Comparison of ENCODE assay signal across 8 cellular contexts in the genomic region with DNA sequence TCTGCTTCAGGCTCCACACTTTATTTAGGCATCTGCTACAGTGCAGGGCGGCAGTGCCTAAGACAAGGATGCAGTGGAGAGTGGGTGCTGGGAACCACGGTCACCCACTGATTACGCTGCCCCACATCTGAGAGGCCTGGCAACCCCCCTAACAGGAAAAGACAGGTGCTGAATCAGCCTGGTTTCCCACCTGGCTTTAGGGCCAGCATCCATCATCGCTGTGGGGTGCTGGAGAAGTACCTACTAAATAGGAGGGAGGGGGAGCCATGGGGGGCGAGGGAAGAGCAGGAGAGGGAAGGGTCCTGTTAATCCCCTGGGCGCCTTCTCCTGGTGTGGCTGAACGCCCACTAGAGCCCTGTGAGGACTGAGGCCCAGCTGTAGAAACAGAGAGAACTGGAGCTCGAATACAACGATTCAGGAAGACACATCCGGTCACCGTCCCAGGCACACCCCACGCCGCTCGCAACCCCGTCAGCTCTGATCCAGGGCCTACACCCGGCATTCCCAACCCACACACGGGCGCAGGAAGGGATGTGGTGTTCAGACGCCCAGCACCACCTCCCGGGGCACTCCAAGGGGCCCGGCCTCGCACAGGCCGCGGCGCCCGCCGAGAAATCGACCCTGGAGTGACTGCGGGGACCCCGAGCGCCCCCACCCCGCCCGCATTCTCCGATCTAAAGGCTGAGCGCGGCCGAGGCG. TPM values are rescaled to one million over a fixed set of nuclear protein-coding genes. Genes with fewer than 3 reads are reported as not detected.
DNase-seq lines count a peak whose midpoint lies in the region; ATAC-seq, FAIRE-seq and TF ChIP-seq lines count a peak whose summit lies in the region.

No MANE protein-coding gene starts in this region.

- POLR2A ChIA-PET in CD8-positive, alpha-beta T cell (lab: Charles Lee), result interaction anchor here (0.7 to 1.1 kb wide), 4 partner anchors 528 to 743 kb away, joined by 3 to 7 read pairs (median 4); partner anchors contain the start of genes CDKN2AIP, ING2, RWDD4 and TRAPPC11
- POLR2A ChIA-PET in K562 (lab: Yijun Ruan, JAX), result interaction anchor here (0.6 kb wide), 1 partner anchor 262 kb away, joined by 3 read pairs; no protein-coding TSS in a partner anchor

- no TSS peak for BruUV-seq in K562 (replicated peaks; lab: Mats Ljungman, UMichigan)

- peaks cover 34% of the 10 kb centered on the region for H3K79me2 ChIP-seq in K562 (ENCODE audit: control insufficient read depth, insufficient read depth, low read length)
- peaks cover 1% of the 10 kb centered on the region for H3K79me2 ChIP-seq in smooth muscle cell (ENCODE audit: low read depth)

- H3K27me3 Mint-ChIP-seq in CD8-positive, alpha-beta T cell (ENCODE audit: low read depth), result no peaks in the 10 kb centered on the region

- H2AFZ ChIP-seq in K562 (ENCODE audit: low read depth, low read length), result peak overlapping the region; percentile 71
- peak overlapping the region; percentile 68 for H2AFZ ChIP-seq in smooth muscle cell (ENCODE audit: low read depth)

- no peaks in the 10 kb centered on the region for H4K20me1 ChIP-seq in K562 (replicated peaks; ENCODE audit: control insufficient read depth, insufficient read depth, low read length)
- H4K20me1 ChIP-seq in smooth muscle cell (ENCODE audit: low read depth), result peaks cover 7% of the 10 kb centered on the region

- H3K27ac Mint-ChIP-seq in CD8-positive, alpha-beta T cell, result peak overlapping the region; percentile 91

- peak; percentile 14 for ATAC-seq in CD8-positive, alpha-beta T cell
- ATAC-seq in GM19438 (IDR thresholded peaks at IDR 0.05; ENCODE audit: low read depth, unreplicated experiment) (peak; percentile 33), HG03460 (IDR thresholded peaks at IDR 0.05; ENCODE audit: unreplicated experiment) (peak; percentile 25), K562 (peak; percentile 61)

- H3K4me1 ChIP-seq in CD8-positive, alpha-beta T cell (ENCODE audit: insufficient read depth, low read length), result peaks cover 32% of the 10 kb centered on the region
- H3K4me1 ChIP-seq in SJSA1 (replicated peaks) (peaks cover 22% of the 10 kb centered on the region), K562 (replicated peaks in 1 of 2; ENCODE audit: control insufficient read depth in 2 of 2, insufficient read depth in 2 of 2, low read length in 2 of 2) (peaks cover 14 to 20% of the 10 kb centered on the region in 2 experiments), smooth muscle cell (ENCODE audit: low read depth) (peaks cover 33% of the 10 kb centered on the region)

- peak; percentile 23 for FAIRE-seq in K562 (lab: Jason Lieb, UNC)

- no peak for TF ChIP-seq RAD21 in K562 (CRISPR knock-in tag; conservative IDR thresholded peaks at IDR 0.05 in 1 of 2, IDR thresholded peaks at IDR 0.05 in 1 of 2)

- CTCF ChIA-PET in CD8-positive, alpha-beta T cell (lab: Charles Lee), result no interaction called here
- CTCF ChIA-PET in K562 (lab: Yijun Ruan, JAX; ENCODE audit: low intra/inter-chr PET ratio), result interaction anchor here (0.6 kb wide), 1 partner anchor 367 kb away, joined by 3 read pairs; no protein-coding TSS in a partner anchor

- peak overlapping the region; percentile 88 for H3K4me3 Mint-ChIP-seq in CD8-positive, alpha-beta T cell

- H3K27me3 ChIP-seq in CD8-positive, alpha-beta T cell (ENCODE audit: insufficient read depth, low read length), result no peaks in the 10 kb centered on the region
- H3K27me3 ChIP-seq in SJSA1 (replicated peaks), result no peaks in the 10 kb centered on the region
- no peaks in the 10 kb centered on the region for H3K27me3 ChIP-seq in K562 (ENCODE audit: control insufficient read depth in 2 of 2, insufficient read depth in 2 of 2, low read length in 2 of 2)
- no peaks in the 10 kb centered on the region for H3K27me3 ChIP-seq in smooth muscle cell (ENCODE audit: low read depth)

- H3K4me1 Mint-ChIP-seq in CD8-positive, alpha-beta T cell (ENCODE audit: low read depth), result peaks cover 65% of the 10 kb centered on the region

- peaks cover 7% of the 10 kb centered on the region for H3K36me3 ChIP-seq in CD8-positive, alpha-beta T cell (ENCODE audit: insufficient read depth, low read length)
- peaks cover 43% of the 10 kb centered on the region for H3K36me3 ChIP-seq in SJSA1
- peaks cover 39% of the 10 kb centered on the region for H3K36me3 ChIP-seq in K562 (ENCODE audit: control insufficient read depth, insufficient read depth, low read length)
- peaks cover 3% of the 10 kb centered on the region for H3K36me3 ChIP-seq in smooth muscle cell (ENCODE audit: low read depth)

- peak; percentile 47; the same call in 1 of the 2 replicates for TF ChIP-seq POLR2A in K562 (conservative IDR thresholded peaks at IDR 0.05)

- no peak for TF ChIP-seq CTCF in CD8-positive, alpha-beta T cell (IDR thresholded peaks at IDR 0.05)
- TF ChIP-seq CTCF in K562 (IDR thresholded peaks at IDR 0.05 in 2 of 3, conservative IDR thresholded peaks at IDR 0.05 in 1 of 3; ENCODE audit: insufficient read depth in 2 of 3, low read depth in 1 of 3, low read length in 3 of 3) (no peak), smooth muscle cell (IDR thresholded peaks at IDR 0.05; ENCODE audit: borderline replicate concordance, insufficient read depth, poor library complexity, severe bottlenecking) (no peak)

- H3K9ac ChIP-seq in K562 (ENCODE audit: insufficient read depth in 1 of 2, low read depth in 2 of 2, low read length in 2 of 2) (peak overlapping the region; percentile 88 to 99), smooth muscle cell (ENCODE audit: low read depth) (peak overlapping the region; percentile 87)

- H3K36me3 Mint-ChIP-seq in CD8-positive, alpha-beta T cell, result peaks cover 40% of the 10 kb centered on the region

- H3K4me3 ChIP-seq in CD8-positive, alpha-beta T cell (ENCODE audit: low read depth, low read length), result peak overlapping the region; percentile 57
- peak overlapping the region; percentile 76 for H3K4me3 ChIP-seq in SJSA1
- H3K4me3 ChIP-seq in K562, result peak overlapping the region; percentile 53
- H3K4me3 ChIP-seq in smooth muscle cell, result peak overlapping the region; percentile 81

- WGBS in K562 (ENCODE audit: insufficient coverage, low coverage, missing lambda C conversion rate), result 5% methylated on average over 21 of the region's 38 CpGs
- 16% methylated on average over 17 of the region's 38 CpGs for WGBS in smooth muscle cell (ENCODE audit: low lambda C conversion rate)

- DNase-seq in CD8-positive, alpha-beta T cell, result peak in 6 of 7 experiments; percentile 10 to 69 (median 22)
- DNase-seq in SJSA1 (ENCODE audit: low read depth in 1 of 2, low spot score in 2 of 2) (peak; percentile 64 to 76), K562 (ENCODE audit: extremely low read depth in 1 of 4, low spot score in 3 of 4) (peak in 2 of 4 experiments; percentile 40 to 57), iPS-NIHi7 (ENCODE audit: extremely low spot score) (peak; percentile 44), smooth muscle cell (lab: John Stamatoyannopoulos, UW; ENCODE audit: unreplicated experiment) (peak; percentile 30)
- DNase-seq in effector CD4-positive, alpha-beta T cell, result no peak

- no peaks in the 10 kb centered on the region for H3K9me3 ChIP-seq in CD8-positive, alpha-beta T cell (ENCODE audit: low read length)
- no peaks in the 10 kb centered on the region for H3K9me3 ChIP-seq in SJSA1 (replicated peaks)
- H3K9me3 ChIP-seq in K562 (replicated peaks; ENCODE audit: control insufficient read depth, insufficient read depth, low read depth, low read length), result no peaks in the 10 kb centered on the region
- no peaks in the 10 kb centered on the region for H3K9me3 ChIP-seq in smooth muscle cell (replicated peaks; ENCODE audit: low read depth)

- peak overlapping the region; percentile 71 for H3K27ac ChIP-seq in CD8-positive, alpha-beta T cell (ENCODE audit: low read depth, low read length)
- peak overlapping the region; percentile 97 for H3K27ac ChIP-seq in SJSA1
- H3K27ac ChIP-seq in K562 (ENCODE audit: extremely low read depth, low read depth, low read length), result peak overlapping the region; percentile 89
- peak overlapping the region; percentile 93 for H3K27ac ChIP-seq in smooth muscle cell (ENCODE audit: low read depth)

- H3K9me1 ChIP-seq in K562 (ENCODE audit: control insufficient read depth, insufficient read depth, low read length), result no peaks in the 10 kb centered on the region

- peaks cover 19% of the 10 kb centered on the region for H3F3A ChIP-seq in smooth muscle cell (ENCODE audit: low read depth)

- in situ Hi-C loops in K562 (cut with MboI), result no loop called here

- intact Hi-C loops in CD8-positive, alpha-beta T cell (cut with DNase I, micrococcal nuclease), result loop anchor here (2.0 to 10.0 kb wide), 5 partner anchors 481 to 1908 kb away; partner anchors contain the start of genes CDKN2AIP (in 2 of the 2), RWDD4 (in 2 of the 2), TRAPPC11 (in 2 of the 2) and ACSL1 (in 1 of the 2)
- intact Hi-C loops in K562 (cut with micrococcal nuclease), result no loop called here

- no peaks in the 10 kb centered on the region for H3K9me3 Mint-ChIP-seq in CD8-positive, alpha-beta T cell

- H3K4me2 ChIP-seq in K562 (ENCODE audit: insufficient read depth, low read length) (peak overlapping the region; percentile 88), smooth muscle cell (peak overlapping the region; percentile 85)

- TF ChIP-seq EP300 in K562 (IDR thresholded peaks at IDR 0.05; ENCODE audit: low read length), result no peak

TF ChIP-seq in K562, 482 proteins besides CTCF, POLR2A, EP300 and RAD21 (continues in another document):
- TF ChIP-seq NBN (IDR thresholded peaks at IDR 0.05; ENCODE audit: low read depth), result no peak
- no peak for TF ChIP-seq ZC3H8 (IDR thresholded peaks at IDR 0.05)
- TF ChIP-seq ZNF780A (CRISPR knock-in tag; IDR thresholded peaks at IDR 0.05), result no peak

RNA-seq across cellular contexts. Expression of gene DCTD, which starts 0.6 kb away (rescaled TPM):
- 10 to 100 TPM; 49.6 to 57.0 TPM for total RNA-seq in CD8-positive, alpha-beta T cell
- 99.4 and 99.7 TPM in 2 replicates for total RNA-seq in SJSA1 (2014; rRNA removed; shearing (Covaris generic))
- 102 and 114 TPM in 2 replicates for total RNA-seq in K562 (2011; cell fraction: chromatin; rRNA removed; ENCODE audit: low replicate concordance)
- total RNA-seq in K562 (2011; cell fraction: nucleolus; rRNA removed), result 84.7 and 95.4 TPM in 2 replicates
- 123 and 174 TPM in 2 replicates for total RNA-seq in K562 (2011; cell fraction: nucleoplasm; rRNA removed)
- total RNA-seq in K562 (2014; rRNA removed), result 54.8 and 63.8 TPM in 2 replicates
- total RNA-seq in K562 (2014; rRNA removed; fragmentation: Illumina TruSeq; extraction: Trizol), result 71.6 and 81.9 TPM in 2 replicates
- total RNA-seq in K562 (2015; rRNA removed; fragmentation: Illumina TruSeq; extraction: Trizol), result 75.1 and 76.5 TPM in 2 replicates
- 93.7 and 101 TPM in 2 replicates for total RNA-seq in K562 (2021)
- 113 and 114 TPM in 2 replicates for polyA plus RNA-seq in K562 (2011; rRNA removed)
- 83.1 and 112 TPM in 2 replicates for polyA plus RNA-seq in K562 (2011; cell fraction: cytosol; rRNA removed)
- polyA plus RNA-seq in K562 (2011; cell fraction: nucleus; rRNA removed), result 148 and 169 TPM in 2 replicates
- polyA plus RNA-seq in K562 (2012), result 77.9 and 94.5 TPM in 2 replicates
- polyA plus RNA-seq in K562 (2014; fragmentation: Illumina TruSeq; extraction: Trizol), result 94.6 and 99.4 TPM in 2 replicates
- polyA plus RNA-seq in K562 (2014; fragmentation: Nextera tagmentation; extraction: Ambion mirVana), result 10 to 100 TPM; 38.7 to 51.8 TPM
- 80.0 and 81.8 TPM in 2 replicates for polyA plus RNA-seq in K562 (2014; rRNA removed)
- polyA minus RNA-seq in K562 (2011; rRNA and poly(A)+ RNA removed), result 128 and 153 TPM in 2 replicates
- 40.1 and 42.8 TPM in 2 replicates for polyA minus RNA-seq in K562 (2011; cell fraction: cytosol; rRNA and poly(A)+ RNA removed)
- polyA minus RNA-seq in K562 (2011; cell fraction: nucleus; rRNA and poly(A)+ RNA removed), result 45.5 and 68.2 TPM in 2 replicates
- 62.5 and 85.3 TPM in 2 replicates for total RNA-seq in smooth muscle cell
- 69.2 and 84.4 TPM in 2 replicates for polyA plus RNA-seq in smooth muscle cell
